In genomic region chr14:82510007-82510406, GRCh38 we compare ENCODE assay signal across 30 cellular contexts.
"Had no signal": no experiment of that assay in that cellular context is flagged by ENCODE, and none has a peak within 500 bp of the region (broad histone marks: within the 10 kb centered on the region; RNA-seq: fewer than 3 reads in every experiment).

No MANE protein-coding gene starts in this region.

- H3K36me3 Mint-ChIP-seq: immature natural killer cell; mesothelial cell of epicardium; naive B cell; natural killer cell; stimulated activated naive B cell treated with anti-CD40 and anti-IgM and Interleukin-4, amounts not matched to agents 10 μg/mL and 1 μg/mL and 100 μg/mL, for 72 hours had no signal

- H3K79me2 ChIP-seq: hepatocyte had no signal

- H2AFZ ChIP-seq: hepatocyte had no signal

- H3K4me1 Mint-ChIP-seq: immature natural killer cell; mesothelial cell of epicardium; naive B cell; natural killer cell; nephron progenitor cell; stimulated activated naive B cell treated with anti-CD40 and anti-IgM and Interleukin-4, amounts not matched to agents 10 μg/mL and 1 μg/mL and 100 μg/mL, for 72 hours had no signal

- H3K27me3 Mint-ChIP-seq: naive B cell; progenitor cell of endocrine pancreas; stimulated activated naive B cell treated with anti-CD40 and anti-IgM and Interleukin-4, amounts not matched to agents 10 μg/mL and 1 μg/mL and 100 μg/mL, for 72 hours had no signal

- H3K27ac ChIP-seq: heart right ventricle, hepatocyte, left lung, lower lobe of right lung, ovary, right atrium auricular region, right lobe of liver, stomach, testis, upper lobe of right lung had no signal

- H3K4me3 ChIP-seq: heart right ventricle, hepatocyte, left lung, lower lobe of right lung, ovary, right atrium auricular region, right lobe of liver, stomach, testis, thyroid gland, upper lobe of right lung had no signal

- H3K4me2 ChIP-seq: hepatocyte had no signal

- H3K9me3 ChIP-seq: left lung, lower lobe of right lung, ovary, right atrium auricular region, right lobe of liver, stomach, testis, thyroid gland, upper lobe of right lung had no signal

- H3K4me3 Mint-ChIP-seq: immature natural killer cell; mesothelial cell of epicardium; naive B cell; natural killer cell; nephron progenitor cell; stimulated activated naive B cell treated with anti-CD40 and anti-IgM and Interleukin-4, amounts not matched to agents 10 μg/mL and 1 μg/mL and 100 μg/mL, for 72 hours had no signal

- H3K27me3 ChIP-seq: heart right ventricle, hepatocyte, left lung, ovary, right atrium auricular region, right lobe of liver, stomach, testis, thyroid gland, upper lobe of right lung had no signal

- H3K27ac Mint-ChIP-seq: immature natural killer cell; mesothelial cell of epicardium; naive B cell; natural killer cell; nephron progenitor cell; progenitor cell of endocrine pancreas; stimulated activated naive B cell treated with anti-CD40 and anti-IgM and Interleukin-4, amounts not matched to agents 10 μg/mL and 1 μg/mL and 100 μg/mL, for 72 hours had no signal

- H3K4me1 ChIP-seq: heart right ventricle, left lung, lower lobe of right lung, right atrium auricular region, right lobe of liver, stomach, testis, upper lobe of right lung had no signal

- ATAC-seq: heart right ventricle; left colon; left lung; lower lobe of right lung; natural killer cell; right lobe of liver; stimulated activated naive B cell treated with anti-CD40 and anti-IgM and Interleukin-4, amounts not matched to agents 10 μg/mL and 1 μg/mL and 100 μg/mL, for 72 hours; stimulated activated naive CD8-positive, alpha-beta T cell treated with anti-CD3 and anti-CD28 coated beads, Interleukin-15, Interleukin-2, amounts not matched to agents 100 U/mL and 50 U/mL, for 24 hours; upper lobe of right lung had no signal

- H3K36me3 ChIP-seq: heart right ventricle, left lung, lower lobe of right lung, ovary, right atrium auricular region, right lobe of liver, stomach, thyroid gland, upper lobe of right lung had no signal

- FAIRE-seq: islet of Langerhans, kidney, urothelium cell line had no signal

- DNase-seq: heart right ventricle; immature natural killer cell; kidney; left colon; left lung; lower lobe of right lung; mammary epithelial cell; mesenchymal stem cell; naive B cell; natural killer cell; nephron progenitor cell; ovary; right lobe of liver; stimulated activated CD4-positive, alpha-beta T cell treated with anti-CD3 and anti-CD28 coated beads, Interleukin-12 subunit alpha, Interleukin-12 subunit beta, amount 100 ng/mL, for 4 hours; stimulated activated CD4-positive, alpha-beta T cell treated with anti-CD3 and anti-CD28 coated beads, Interleukin-15, amount 100 ng/mL, for 24 hours; stimulated activated CD4-positive, alpha-beta T cell treated with anti-CD3 and anti-CD28 coated beads, Interleukin-2, amount 100 ng/mL, for 24 hours; stimulated activated CD4-positive, alpha-beta T cell treated with anti-CD3 and anti-CD28 coated beads, Interleukin-4, amount 100 ng/mL, for 1 hour; stimulated activated naive B cell treated with anti-CD40 and anti-IgM and Interleukin-4, amounts not matched to agents 10 μg/mL and 1 μg/mL and 100 μg/mL, for 72 hours; stimulated activated naive CD8-positive, alpha-beta T cell treated with anti-CD3 and anti-CD28 coated beads, Interleukin-15, Interleukin-2, amounts not matched to agents 100 U/mL and 50 U/mL, for 24 hours; stomach; testis; thyroid gland; trophoblast cell; upper lobe of right lung had no signal
